In the genomic region with DNA sequence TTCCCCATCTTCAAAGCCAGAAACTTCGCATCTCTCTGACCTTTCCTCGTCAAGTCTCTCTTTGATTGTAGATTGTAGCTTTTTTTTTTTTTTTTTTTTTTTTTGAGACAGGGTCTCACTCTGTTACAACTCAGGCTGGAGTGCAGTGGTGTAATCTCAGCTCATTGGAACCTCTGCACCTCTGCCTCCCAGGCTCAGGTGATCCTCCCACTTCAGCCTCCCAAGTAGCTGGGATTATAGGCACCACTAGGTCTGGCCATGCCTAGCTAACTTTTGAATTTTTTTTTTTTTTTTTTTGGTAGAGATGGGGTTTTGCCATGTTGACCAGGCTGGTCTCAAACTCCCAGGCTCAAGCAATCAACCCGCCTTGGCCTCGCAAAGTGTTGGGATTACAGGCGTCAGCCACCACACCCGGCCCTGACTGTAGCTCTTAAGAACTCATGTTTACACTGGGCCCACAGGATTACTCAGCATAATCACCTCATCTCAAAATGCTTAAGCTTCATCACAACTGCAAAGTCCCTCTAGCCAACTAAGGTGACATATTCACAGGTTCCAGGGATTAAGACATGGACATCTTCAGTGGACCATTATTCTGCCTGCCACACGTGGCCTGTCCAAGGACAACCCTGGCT, we compare ENCODE assay signal across 1 cellular context.
TF ChIP-seq lines count a peak whose summit lies in the region.

No MANE protein-coding gene starts in this region.

TF ChIP-seq in K562, 482 proteins besides CTCF, POLR2A, EP300 and RAD21 (continued from another document and continues in another):
- TF ChIP-seq, protein P1, sequence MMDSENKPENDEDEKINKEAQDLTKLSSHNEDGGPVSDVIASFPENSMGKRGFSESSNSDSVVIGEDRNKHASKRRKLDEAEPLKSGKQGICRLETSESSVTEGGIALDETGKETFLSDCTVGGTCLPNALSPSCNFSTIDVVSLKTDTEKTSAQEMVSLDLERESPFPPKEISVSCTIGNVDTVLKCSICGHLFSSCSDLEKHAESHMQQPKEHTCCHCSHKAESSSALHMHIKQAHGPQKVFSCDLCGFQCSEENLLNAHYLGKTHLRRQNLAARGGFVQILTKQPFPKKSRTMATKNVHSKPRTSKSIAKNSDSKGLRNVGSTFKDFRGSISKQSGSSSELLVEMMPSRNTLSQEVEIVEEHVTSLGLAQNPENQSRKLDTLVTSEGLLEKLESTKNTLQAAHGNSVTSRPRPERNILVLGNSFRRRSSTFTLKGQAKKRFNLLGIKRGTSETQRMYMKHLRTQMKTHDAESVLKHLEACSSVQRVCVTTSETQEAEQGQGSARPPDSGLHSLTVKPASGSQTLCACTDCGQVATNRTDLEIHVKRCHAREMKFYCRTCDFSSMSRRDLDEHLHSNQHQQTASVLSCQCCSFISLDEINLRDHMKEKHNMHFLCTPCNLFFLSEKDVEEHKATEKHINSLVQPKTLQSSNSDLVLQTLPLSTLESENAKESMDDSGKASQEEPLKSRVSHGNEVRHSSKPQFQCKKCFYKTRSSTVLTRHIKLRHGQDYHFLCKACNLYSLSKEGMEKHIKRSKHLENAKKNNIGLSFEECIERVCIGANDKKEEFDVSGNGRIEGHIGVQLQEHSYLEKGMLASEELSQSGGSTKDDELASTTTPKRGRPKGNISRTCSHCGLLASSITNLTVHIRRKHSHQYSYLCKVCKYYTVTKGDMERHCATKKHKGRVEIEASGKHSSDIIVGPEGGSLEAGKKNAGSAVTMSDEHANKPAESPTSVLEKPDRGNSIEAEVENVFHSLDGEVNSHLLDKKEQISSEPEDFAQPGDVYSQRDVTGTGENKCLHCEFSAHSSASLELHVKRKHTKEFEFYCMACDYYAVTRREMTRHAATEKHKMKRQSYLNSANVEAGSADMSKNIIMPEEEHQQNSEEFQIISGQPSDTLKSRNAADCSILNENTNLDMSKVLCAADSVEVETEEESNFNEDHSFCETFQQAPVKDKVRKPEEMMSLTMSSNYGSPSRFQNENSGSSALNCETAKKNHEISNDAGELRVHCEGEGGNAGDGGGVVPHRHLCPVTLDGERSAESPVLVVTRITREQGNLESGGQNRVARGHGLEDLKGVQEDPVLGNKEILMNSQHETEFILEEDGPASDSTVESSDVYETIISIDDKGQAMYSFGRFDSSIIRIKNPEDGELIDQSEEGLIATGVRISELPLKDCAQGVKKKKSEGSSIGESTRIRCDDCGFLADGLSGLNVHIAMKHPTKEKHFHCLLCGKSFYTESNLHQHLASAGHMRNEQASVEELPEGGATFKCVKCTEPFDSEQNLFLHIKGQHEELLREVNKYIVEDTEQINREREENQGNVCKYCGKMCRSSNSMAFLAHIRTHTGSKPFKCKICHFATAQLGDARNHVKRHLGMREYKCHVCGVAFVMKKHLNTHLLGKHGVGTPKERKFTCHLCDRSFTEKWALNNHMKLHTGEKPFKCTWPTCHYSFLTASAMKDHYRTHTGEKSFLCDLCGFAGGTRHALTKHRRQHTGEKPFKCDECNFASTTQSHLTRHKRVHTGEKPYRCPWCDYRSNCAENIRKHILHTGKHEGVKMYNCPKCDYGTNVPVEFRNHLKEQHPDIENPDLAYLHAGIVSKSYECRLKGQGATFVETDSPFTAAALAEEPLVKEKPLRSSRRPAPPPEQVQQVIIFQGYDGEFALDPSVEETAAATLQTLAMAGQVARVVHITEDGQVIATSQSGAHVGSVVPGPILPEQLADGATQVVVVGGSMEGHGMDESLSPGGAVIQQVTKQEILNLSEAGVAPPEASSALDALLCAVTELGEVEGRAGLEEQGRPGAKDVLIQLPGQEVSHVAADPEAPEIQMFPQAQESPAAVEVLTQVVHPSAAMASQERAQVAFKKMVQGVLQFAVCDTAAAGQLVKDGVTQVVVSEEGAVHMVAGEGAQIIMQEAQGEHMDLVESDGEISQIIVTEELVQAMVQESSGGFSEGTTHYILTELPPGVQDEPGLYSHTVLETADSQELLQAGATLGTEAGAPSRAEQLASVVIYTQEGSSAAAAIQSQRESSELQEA (IDR thresholded peaks at IDR 0.05; ENCODE audit: low read depth), result no peak
- TF ChIP-seq HMG20A (CRISPR knock-in tag; conservative IDR thresholded peaks at IDR 0.05), result no peak
- TF ChIP-seq PURB (CRISPR knock-in tag; IDR thresholded peaks at IDR 0.05; ENCODE audit: low read depth), result no peak
- peak; percentile 86 to 97 for TF ChIP-seq FOXA3 (CRISPR knock-in tag; conservative IDR thresholded peaks at IDR 0.05 in 1 of 2, IDR thresholded peaks at IDR 0.05 in 1 of 2)
- TF ChIP-seq TFAM (CRISPR knock-in tag; conservative IDR thresholded peaks at IDR 0.05), result no peak
- TF ChIP-seq ATF1 (CRISPR knock-in tag; IDR thresholded peaks at IDR 0.05), result no peak
- no peak for TF ChIP-seq ATF1 (tag; IDR thresholded peaks at IDR 0.05)
- TF ChIP-seq, protein P2, sequence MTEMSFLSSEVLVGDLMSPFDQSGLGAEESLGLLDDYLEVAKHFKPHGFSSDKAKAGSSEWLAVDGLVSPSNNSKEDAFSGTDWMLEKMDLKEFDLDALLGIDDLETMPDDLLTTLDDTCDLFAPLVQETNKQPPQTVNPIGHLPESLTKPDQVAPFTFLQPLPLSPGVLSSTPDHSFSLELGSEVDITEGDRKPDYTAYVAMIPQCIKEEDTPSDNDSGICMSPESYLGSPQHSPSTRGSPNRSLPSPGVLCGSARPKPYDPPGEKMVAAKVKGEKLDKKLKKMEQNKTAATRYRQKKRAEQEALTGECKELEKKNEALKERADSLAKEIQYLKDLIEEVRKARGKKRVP (CRISPR knock-in tag; IDR thresholded peaks at IDR 0.05), result no peak
- TF ChIP-seq MAFK (IDR thresholded peaks at IDR 0.05; ENCODE audit: low read length), result peak; percentile 67
- TF ChIP-seq ELF1 (tag; IDR thresholded peaks at IDR 0.05), result no peak
- TF ChIP-seq KDM2B (CRISPR knock-in tag; IDR thresholded peaks at IDR 0.05), result no peak
- no peak for TF ChIP-seq SMC3 (conservative IDR thresholded peaks at IDR 0.05; ENCODE audit: insufficient read depth, low read depth, low read length)
- TF ChIP-seq, protein P3, sequence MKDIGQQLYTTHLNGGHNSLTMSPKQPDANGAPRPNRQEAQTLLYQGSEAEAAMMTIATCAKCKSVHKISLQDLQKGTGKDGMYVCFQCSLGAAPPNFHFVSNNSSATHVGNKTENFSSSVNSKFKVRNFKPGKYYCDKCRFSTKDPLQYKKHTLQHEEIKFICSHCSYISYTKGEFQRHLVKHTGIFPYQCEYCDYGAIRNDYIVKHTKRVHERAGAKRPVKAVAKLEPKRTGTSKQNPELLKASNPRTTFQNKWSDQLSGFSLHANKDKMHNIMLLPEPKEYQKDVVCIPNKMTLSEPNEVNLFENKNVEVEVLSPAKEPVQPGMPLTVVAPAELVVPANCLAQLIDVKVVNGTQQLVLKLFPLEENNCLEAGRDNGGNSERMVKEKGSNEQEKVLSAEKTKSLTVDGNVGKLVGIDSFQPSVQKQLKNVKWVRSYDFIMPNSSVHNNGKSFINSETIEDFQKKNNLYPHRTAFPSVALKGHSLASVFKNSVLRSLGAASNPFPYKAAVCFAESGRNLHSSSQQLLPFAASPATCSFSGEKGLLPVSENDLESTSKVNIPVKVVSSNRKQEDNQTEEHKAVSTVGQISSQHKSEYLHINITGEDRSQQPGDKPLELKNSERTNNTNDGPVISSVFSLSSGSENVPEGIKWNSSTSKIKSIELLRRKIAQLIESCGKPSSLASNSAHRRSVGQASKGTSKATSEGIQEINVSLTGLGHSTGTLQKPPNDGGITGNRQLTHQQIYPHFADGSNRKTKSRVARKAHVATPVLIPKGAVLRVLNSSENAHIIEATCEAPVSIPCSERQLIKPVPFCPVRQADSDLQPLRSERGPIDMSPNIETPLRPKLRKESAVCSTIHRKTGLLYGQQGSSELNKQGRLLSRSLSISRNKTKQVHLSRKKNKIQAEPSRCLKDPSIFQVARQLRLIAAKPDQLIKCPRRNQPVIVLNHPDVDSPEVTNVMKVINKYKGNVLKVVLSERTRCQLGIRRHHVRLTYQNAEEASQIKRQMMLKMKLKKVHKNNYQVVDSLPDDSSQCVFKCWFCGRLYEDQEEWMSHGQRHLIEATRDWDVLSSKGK (CRISPR knock-in tag; IDR thresholded peaks at IDR 0.05), result no peak
- TF ChIP-seq NFRKB (IDR thresholded peaks at IDR 0.05; ENCODE audit: low read depth), result no peak
- no peak for TF ChIP-seq ARHGAP35 (IDR thresholded peaks at IDR 0.05; ENCODE audit: partially characterized antibody)
- no peak for TF ChIP-seq SREBF2 (CRISPR knock-in tag; IDR thresholded peaks at IDR 0.05)
- peak; percentile 84 for TF ChIP-seq C11orf30 (IDR thresholded peaks at IDR 0.05; ENCODE audit: low read depth)
- TF ChIP-seq POU5F1 (IDR thresholded peaks at IDR 0.05; ENCODE audit: borderline replicate concordance, low read depth, low read length, partially characterized antibody), result no peak
- no peak for TF ChIP-seq TEAD2 (tag; IDR thresholded peaks at IDR 0.05)
- no peak for TF ChIP-seq MCM5 (IDR thresholded peaks at IDR 0.05; ENCODE audit: low read depth)
- no peak for TF ChIP-seq SMAD2 (IDR thresholded peaks at IDR 0.05; ENCODE audit: low read depth, low read length)
- TF ChIP-seq, protein P4, sequence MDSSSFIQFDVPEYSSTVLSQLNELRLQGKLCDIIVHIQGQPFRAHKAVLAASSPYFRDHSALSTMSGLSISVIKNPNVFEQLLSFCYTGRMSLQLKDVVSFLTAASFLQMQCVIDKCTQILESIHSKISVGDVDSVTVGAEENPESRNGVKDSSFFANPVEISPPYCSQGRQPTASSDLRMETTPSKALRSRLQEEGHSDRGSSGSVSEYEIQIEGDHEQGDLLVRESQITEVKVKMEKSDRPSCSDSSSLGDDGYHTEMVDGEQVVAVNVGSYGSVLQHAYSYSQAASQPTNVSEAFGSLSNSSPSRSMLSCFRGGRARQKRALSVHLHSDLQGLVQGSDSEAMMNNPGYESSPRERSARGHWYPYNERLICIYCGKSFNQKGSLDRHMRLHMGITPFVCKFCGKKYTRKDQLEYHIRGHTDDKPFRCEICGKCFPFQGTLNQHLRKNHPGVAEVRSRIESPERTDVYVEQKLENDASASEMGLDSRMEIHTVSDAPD (CRISPR knock-in tag; IDR thresholded peaks at IDR 0.05), result no peak
- TF ChIP-seq RFX1 (IDR thresholded peaks at IDR 0.05), result no peak
- TF ChIP-seq, protein P5, sequence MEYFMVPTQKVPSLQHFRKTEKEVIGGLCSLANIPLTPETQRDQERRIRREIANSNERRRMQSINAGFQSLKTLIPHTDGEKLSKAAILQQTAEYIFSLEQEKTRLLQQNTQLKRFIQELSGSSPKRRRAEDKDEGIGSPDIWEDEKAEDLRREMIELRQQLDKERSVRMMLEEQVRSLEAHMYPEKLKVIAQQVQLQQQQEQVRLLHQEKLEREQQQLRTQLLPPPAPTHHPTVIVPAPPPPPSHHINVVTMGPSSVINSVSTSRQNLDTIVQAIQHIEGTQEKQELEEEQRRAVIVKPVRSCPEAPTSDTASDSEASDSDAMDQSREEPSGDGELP (CRISPR knock-in tag; IDR thresholded peaks at IDR 0.05; ENCODE audit: borderline replicate concordance), result no peak
- TF ChIP-seq CBFB (CRISPR knock-in tag; IDR thresholded peaks at IDR 0.05), result no peak
- TF ChIP-seq ARID2 (IDR thresholded peaks at IDR 0.05), result no peak
- TF ChIP-seq GTF2F1 (IDR thresholded peaks at IDR 0.05; ENCODE audit: low read depth, low read length), result no peak
- no peak for TF ChIP-seq ETV6 (IDR thresholded peaks at IDR 0.05; ENCODE audit: borderline replicate concordance in 1 of 2, low read depth in 2 of 2, low read length in 1 of 2)
- no peak for TF ChIP-seq ETV6 (CRISPR knock-in tag; IDR thresholded peaks at IDR 0.05; ENCODE audit: borderline replicate concordance)
- no peak for TF ChIP-seq MEF2D (tag; conservative IDR thresholded peaks at IDR 0.05; ENCODE audit: low read depth)
- TF ChIP-seq ADNP (tag; IDR thresholded peaks at IDR 0.05), result peak; percentile 53; the same call in 1 of the 2 replicates
- TF ChIP-seq MYC (IDR thresholded peaks at IDR 0.05; ENCODE audit: low read depth, low read length), result no peak
- no peak for TF ChIP-seq MYC (CRISPR knock-in tag; IDR thresholded peaks at IDR 0.05; ENCODE audit: borderline replicate concordance, low read depth)
- TF ChIP-seq NCOA4 (IDR thresholded peaks at IDR 0.05; ENCODE audit: partially characterized antibody), result no peak
- TF ChIP-seq ATF7 (IDR thresholded peaks at IDR 0.05), result 0 out of 2 replicates have a peak, but pooled peaks have one; percentile 3
- no peak for TF ChIP-seq ZNF830 (CRISPR knock-in tag; IDR thresholded peaks at IDR 0.05)
- TF ChIP-seq RBBP5 (IDR thresholded peaks at IDR 0.05; ENCODE audit: borderline replicate concordance, insufficient read depth, low read length, poor library complexity, severe bottlenecking), result no peak
- TF ChIP-seq, protein P6, sequence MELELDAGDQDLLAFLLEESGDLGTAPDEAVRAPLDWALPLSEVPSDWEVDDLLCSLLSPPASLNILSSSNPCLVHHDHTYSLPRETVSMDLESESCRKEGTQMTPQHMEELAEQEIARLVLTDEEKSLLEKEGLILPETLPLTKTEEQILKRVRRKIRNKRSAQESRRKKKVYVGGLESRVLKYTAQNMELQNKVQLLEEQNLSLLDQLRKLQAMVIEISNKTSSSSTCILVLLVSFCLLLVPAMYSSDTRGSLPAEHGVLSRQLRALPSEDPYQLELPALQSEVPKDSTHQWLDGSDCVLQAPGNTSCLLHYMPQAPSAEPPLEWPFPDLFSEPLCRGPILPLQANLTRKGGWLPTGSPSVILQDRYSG (tag; conservative IDR thresholded peaks at IDR 0.05; ENCODE audit: low read depth), result 0 out of 2 replicates have a peak, but pooled peaks have one; percentile 34
- TF ChIP-seq, protein P7, sequence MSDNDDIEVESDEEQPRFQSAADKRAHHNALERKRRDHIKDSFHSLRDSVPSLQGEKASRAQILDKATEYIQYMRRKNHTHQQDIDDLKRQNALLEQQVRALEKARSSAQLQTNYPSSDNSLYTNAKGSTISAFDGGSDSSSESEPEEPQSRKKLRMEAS (CRISPR knock-in tag; IDR thresholded peaks at IDR 0.05), result peak; percentile 80
